1 cellular context compared by ENCODE assay signal in the genomic region with DNA sequence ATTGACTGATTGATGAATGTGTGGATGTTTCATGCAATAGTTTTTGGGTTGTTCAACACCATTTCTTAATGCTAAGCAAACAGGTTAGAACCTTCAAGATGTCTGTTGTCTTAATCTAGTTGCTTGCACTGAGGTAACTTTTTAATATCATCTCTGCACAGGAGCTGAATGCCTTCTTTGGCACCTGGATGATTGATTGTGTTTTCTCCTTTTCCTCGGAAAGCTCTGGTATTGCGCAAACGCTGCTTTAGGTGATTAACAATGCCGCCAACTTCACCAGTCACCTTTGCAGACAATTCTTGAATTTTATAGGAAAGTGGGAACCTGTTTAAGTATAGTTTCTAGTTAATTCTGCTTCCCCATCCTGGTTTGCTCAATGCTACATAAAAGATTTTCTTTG.
TF ChIP-seq lines count a peak whose summit lies in the region.

No MANE protein-coding gene starts in this region.

TF ChIP-seq in K562, 482 proteins besides CTCF, POLR2A, EP300 and RAD21 (continued from another document):
- TF ChIP-seq, protein P1, sequence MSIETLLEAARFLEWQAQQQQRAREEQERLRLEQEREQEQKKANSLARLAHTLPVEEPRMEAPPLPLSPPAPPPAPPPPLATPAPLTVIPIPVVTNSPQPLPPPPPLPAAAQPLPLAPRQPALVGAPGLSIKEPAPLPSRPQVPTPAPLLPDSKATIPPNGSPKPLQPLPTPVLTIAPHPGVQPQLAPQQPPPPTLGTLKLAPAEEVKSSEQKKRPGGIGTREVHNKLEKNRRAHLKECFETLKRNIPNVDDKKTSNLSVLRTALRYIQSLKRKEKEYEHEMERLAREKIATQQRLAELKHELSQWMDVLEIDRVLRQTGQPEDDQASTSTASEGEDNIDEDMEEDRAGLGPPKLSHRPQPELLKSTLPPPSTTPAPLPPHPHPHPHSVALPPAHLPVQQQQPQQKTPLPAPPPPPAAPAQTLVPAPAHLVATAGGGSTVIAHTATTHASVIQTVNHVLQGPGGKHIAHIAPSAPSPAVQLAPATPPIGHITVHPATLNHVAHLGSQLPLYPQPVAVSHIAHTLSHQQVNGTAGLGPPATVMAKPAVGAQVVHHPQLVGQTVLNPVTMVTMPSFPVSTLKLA (conservative IDR thresholded peaks at IDR 0.05) = no peak
- TF ChIP-seq VEZF1 (CRISPR knock-in tag; IDR thresholded peaks at IDR 0.05) = no peak
- TF ChIP-seq PML (IDR thresholded peaks at IDR 0.05; ENCODE audit: low read length) = no peak
- TF ChIP-seq MEIS2 (IDR thresholded peaks at IDR 0.05; ENCODE audit: partially characterized antibody) = peak; percentile 75
- TF ChIP-seq, protein P2, sequence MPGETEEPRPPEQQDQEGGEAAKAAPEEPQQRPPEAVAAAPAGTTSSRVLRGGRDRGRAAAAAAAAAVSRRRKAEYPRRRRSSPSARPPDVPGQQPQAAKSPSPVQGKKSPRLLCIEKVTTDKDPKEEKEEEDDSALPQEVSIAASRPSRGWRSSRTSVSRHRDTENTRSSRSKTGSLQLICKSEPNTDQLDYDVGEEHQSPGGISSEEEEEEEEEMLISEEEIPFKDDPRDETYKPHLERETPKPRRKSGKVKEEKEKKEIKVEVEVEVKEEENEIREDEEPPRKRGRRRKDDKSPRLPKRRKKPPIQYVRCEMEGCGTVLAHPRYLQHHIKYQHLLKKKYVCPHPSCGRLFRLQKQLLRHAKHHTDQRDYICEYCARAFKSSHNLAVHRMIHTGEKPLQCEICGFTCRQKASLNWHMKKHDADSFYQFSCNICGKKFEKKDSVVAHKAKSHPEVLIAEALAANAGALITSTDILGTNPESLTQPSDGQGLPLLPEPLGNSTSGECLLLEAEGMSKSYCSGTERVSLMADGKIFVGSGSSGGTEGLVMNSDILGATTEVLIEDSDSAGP (CRISPR knock-in tag; IDR thresholded peaks at IDR 0.05) = no peak
- no peak for TF ChIP-seq ZNF707 (CRISPR knock-in tag; conservative IDR thresholded peaks at IDR 0.05)
- TF ChIP-seq BRD9 (IDR thresholded peaks at IDR 0.05; ENCODE audit: low read depth, partially characterized antibody) = no peak
- TF ChIP-seq FOXA3 (CRISPR knock-in tag; conservative IDR thresholded peaks at IDR 0.05 in 1 of 2, IDR thresholded peaks at IDR 0.05 in 1 of 2) = no peak
- TF ChIP-seq SREBF2 (CRISPR knock-in tag; IDR thresholded peaks at IDR 0.05) = no peak
- TF ChIP-seq, protein P3, sequence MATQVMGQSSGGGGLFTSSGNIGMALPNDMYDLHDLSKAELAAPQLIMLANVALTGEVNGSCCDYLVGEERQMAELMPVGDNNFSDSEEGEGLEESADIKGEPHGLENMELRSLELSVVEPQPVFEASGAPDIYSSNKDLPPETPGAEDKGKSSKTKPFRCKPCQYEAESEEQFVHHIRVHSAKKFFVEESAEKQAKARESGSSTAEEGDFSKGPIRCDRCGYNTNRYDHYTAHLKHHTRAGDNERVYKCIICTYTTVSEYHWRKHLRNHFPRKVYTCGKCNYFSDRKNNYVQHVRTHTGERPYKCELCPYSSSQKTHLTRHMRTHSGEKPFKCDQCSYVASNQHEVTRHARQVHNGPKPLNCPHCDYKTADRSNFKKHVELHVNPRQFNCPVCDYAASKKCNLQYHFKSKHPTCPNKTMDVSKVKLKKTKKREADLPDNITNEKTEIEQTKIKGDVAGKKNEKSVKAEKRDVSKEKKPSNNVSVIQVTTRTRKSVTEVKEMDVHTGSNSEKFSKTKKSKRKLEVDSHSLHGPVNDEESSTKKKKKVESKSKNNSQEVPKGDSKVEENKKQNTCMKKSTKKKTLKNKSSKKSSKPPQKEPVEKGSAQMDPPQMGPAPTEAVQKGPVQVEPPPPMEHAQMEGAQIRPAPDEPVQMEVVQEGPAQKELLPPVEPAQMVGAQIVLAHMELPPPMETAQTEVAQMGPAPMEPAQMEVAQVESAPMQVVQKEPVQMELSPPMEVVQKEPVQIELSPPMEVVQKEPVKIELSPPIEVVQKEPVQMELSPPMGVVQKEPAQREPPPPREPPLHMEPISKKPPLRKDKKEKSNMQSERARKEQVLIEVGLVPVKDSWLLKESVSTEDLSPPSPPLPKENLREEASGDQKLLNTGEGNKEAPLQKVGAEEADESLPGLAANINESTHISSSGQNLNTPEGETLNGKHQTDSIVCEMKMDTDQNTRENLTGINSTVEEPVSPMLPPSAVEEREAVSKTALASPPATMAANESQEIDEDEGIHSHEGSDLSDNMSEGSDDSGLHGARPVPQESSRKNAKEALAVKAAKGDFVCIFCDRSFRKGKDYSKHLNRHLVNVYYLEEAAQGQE (CRISPR knock-in tag; IDR thresholded peaks at IDR 0.05; ENCODE audit: low read depth) = no peak
- TF ChIP-seq IRF2 (CRISPR knock-in tag; IDR thresholded peaks at IDR 0.05) = no peak
- TF ChIP-seq CEBPG (CRISPR knock-in tag; IDR thresholded peaks at IDR 0.05) = no peak
- peak in 1 of 2 experiments; percentile 33; a peak in 1 of 4 replicates for TF ChIP-seq CEBPG (tag; conservative IDR thresholded peaks at IDR 0.05 in 1 of 2, IDR thresholded peaks at IDR 0.05 in 1 of 2)
- TF ChIP-seq ILK (tag; IDR thresholded peaks at IDR 0.05; ENCODE audit: borderline replicate concordance, low read depth) = no peak
- no peak for TF ChIP-seq JUNB (CRISPR knock-in tag; conservative IDR thresholded peaks at IDR 0.05)
- TF ChIP-seq PKNOX1 (IDR thresholded peaks at IDR 0.05) = peak; percentile 56; the same call in 1 of the 2 replicates
- TF ChIP-seq CEBPB (tag; IDR thresholded peaks at IDR 0.05) = peak; percentile 90
- TF ChIP-seq MTA3 (IDR thresholded peaks at IDR 0.05; ENCODE audit: borderline replicate concordance) = no peak
- TF ChIP-seq ETV6 (IDR thresholded peaks at IDR 0.05; ENCODE audit: borderline replicate concordance in 1 of 2, low read depth in 2 of 2, low read length in 1 of 2) = no peak
- no peak for TF ChIP-seq ETV6 (CRISPR knock-in tag; IDR thresholded peaks at IDR 0.05; ENCODE audit: borderline replicate concordance)
- TF ChIP-seq, protein P4, sequence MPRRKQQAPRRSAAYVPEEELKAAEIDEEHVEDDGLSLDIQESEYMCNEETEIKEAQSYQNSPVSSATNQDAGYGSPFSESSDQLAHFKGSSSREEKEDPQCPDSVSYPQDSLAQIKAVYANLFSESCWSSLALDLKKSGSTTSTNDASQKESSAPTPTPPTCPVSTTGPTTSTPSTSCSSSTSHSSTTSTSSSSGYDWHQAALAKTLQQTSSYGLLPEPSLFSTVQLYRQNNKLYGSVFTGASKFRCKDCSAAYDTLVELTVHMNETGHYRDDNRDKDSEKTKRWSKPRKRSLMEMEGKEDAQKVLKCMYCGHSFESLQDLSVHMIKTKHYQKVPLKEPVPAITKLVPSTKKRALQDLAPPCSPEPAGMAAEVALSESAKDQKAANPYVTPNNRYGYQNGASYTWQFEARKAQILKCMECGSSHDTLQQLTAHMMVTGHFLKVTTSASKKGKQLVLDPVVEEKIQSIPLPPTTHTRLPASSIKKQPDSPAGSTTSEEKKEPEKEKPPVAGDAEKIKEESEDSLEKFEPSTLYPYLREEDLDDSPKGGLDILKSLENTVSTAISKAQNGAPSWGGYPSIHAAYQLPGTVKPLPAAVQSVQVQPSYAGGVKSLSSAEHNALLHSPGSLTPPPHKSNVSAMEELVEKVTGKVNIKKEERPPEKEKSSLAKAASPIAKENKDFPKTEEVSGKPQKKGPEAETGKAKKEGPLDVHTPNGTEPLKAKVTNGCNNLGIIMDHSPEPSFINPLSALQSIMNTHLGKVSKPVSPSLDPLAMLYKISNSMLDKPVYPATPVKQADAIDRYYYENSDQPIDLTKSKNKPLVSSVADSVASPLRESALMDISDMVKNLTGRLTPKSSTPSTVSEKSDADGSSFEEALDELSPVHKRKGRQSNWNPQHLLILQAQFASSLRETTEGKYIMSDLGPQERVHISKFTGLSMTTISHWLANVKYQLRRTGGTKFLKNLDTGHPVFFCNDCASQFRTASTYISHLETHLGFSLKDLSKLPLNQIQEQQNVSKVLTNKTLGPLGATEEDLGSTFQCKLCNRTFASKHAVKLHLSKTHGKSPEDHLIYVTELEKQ (CRISPR knock-in tag; IDR thresholded peaks at IDR 0.05) = no peak
- no peak for TF ChIP-seq ZNF764 (CRISPR knock-in tag; IDR thresholded peaks at IDR 0.05; ENCODE audit: low read depth)
- no peak for TF ChIP-seq MEF2A (IDR thresholded peaks at IDR 0.05; ENCODE audit: control insufficient read depth, low read depth, low read length)
- no peak for TF ChIP-seq ZNF57 (CRISPR knock-in tag; IDR thresholded peaks at IDR 0.05)
- TF ChIP-seq SAFB (IDR thresholded peaks at IDR 0.05; ENCODE audit: borderline replicate concordance, low read depth, low read length) = no peak
- TF ChIP-seq SRF (CRISPR knock-in tag; IDR thresholded peaks at IDR 0.05) = no peak
- no peak for TF ChIP-seq MECOM (CRISPR knock-in tag; IDR thresholded peaks at IDR 0.05)
